In the genomic region with DNA sequence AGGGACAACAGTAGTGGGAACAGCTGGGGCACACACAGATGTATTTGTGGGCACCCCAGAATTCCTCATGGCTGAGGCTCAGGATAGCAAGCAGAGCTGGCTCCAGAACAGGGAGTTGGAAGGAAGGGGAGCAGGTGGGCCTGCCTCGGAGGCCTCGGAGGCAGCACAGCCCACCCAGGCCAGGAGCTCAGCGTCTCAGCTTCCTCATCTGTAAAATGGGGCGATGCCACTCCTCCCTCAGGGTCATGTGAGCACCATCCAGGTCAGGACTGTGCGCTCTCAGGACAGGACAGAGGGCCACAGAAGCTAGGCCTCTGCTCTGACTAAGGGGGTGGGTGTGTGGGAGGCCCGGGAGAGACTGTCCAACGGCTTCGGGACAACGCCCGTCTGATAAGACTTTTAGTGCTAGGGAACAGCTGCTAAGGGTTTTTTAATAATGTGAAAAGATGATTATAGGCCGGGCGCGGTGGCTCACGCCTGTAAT, we compare ENCODE assay signal across 9 cellular contexts.
DNase-seq lines count a peak whose midpoint lies in the region; ATAC-seq and TF ChIP-seq lines count a peak whose summit lies in the region.
"Had no signal": no experiment of that assay in that cellular context is flagged by ENCODE, and none has a peak within 500 bp of the region (broad histone marks: within the 10 kb centered on the region; RNA-seq: fewer than 3 reads in every experiment).

No MANE protein-coding gene starts in this region.

- H3K27me3 Mint-ChIP-seq in activated T-helper 2 cell treated with anti-CD3 and anti-CD28 coated beads, Interferon-gamma antibody, Interleukin-2, Interleukin-4, amounts not matched to agents 10 μg/mL and 5 μg/mL and 100 μg/mL, durations not matched to agents 14 hours and 24 hours and 36 hours (ENCODE audit: low read depth): no peaks in the 10 kb centered on the region

- peak overlapping the region; percentile 85 for H3K27ac Mint-ChIP-seq in activated T-helper 2 cell treated with anti-CD3 and anti-CD28 coated beads, Interferon-gamma antibody, Interleukin-2, Interleukin-4, amounts not matched to agents 10 μg/mL and 5 μg/mL and 100 μg/mL, durations not matched to agents 14 hours and 24 hours and 36 hours
- peak overlapping the region; percentile 82 for H3K27ac Mint-ChIP-seq in stimulated activated effector memory CD8-positive, alpha-beta T cell treated with anti-CD3 and anti-CD28 coated beads, Interleukin-12 subunit alpha, Interleukin-12 subunit beta, amount 100 ng/mL, for 72 hours

- peak overlapping the region; percentile 51; the same call in 1 of the 2 replicates for H3K4me2 ChIP-seq in KMS-11

- intact Hi-C loops in activated T-helper 2 cell treated with anti-CD3 and anti-CD28 coated beads, Interferon-gamma antibody, Interleukin-2, Interleukin-4, amounts not matched to agents 10 μg/mL and 5 μg/mL and 100 μg/mL, durations not matched to agents 14 hours and 24 hours and 36 hours (cut with micrococcal nuclease): loop anchor here (2.0 kb wide), 1 partner anchor 78 kb away; no protein-coding TSS in a partner anchor
- intact Hi-C loops in right cardiac atrium (cut with DNase I) (loop anchor here in 1 of 4 donors (10.0 kb wide), 1 partner anchor 70 kb away; no protein-coding TSS in a partner anchor), prostate gland (cut with DNase I) (no loop called here)

- peaks cover 55% of the 10 kb centered on the region for H3K4me1 ChIP-seq in KMS-11 (ENCODE audit: low read depth, poor library complexity, severe bottlenecking)
- peaks cover 25% of the 10 kb centered on the region for H3K4me1 ChIP-seq in right cardiac atrium (ENCODE audit: control insufficient read depth, insufficient read depth, low read length)
- peaks cover 6% of the 10 kb centered on the region for H3K4me1 ChIP-seq in prostate gland (replicated peaks)

- TF ChIP-seq POLR2A in prostate gland (IDR thresholded peaks at IDR 0.05): no peak

- TF ChIP-seq CTCF in KMS-11 (conservative IDR thresholded peaks at IDR 0.05; ENCODE audit: low read depth, low read length) (no peak), prostate gland (IDR thresholded peaks at IDR 0.05) (no peak)

- H3K9ac ChIP-seq in KMS-11: no peak overlapping the region

- ATAC-seq in right cardiac atrium (peak; percentile 54 to 70), GM21786 (IDR thresholded peaks at IDR 0.05; ENCODE audit: unreplicated experiment) (no peak)
- no peak for ATAC-seq in stimulated activated effector memory CD8-positive, alpha-beta T cell treated with anti-CD3 and anti-CD28 coated beads, Interleukin-12 subunit alpha, Interleukin-12 subunit beta, amount 100 ng/mL, for 72 hours

- H3K36me3 ChIP-seq in KMS-11 (ENCODE audit: insufficient read depth) (no peaks in the 10 kb centered on the region), prostate gland (no peaks in the 10 kb centered on the region)

- no peak overlapping the region for H3K4me3 ChIP-seq in KMS-11 (IDR thresholded peaks at IDR 0.05; ENCODE audit: insufficient read depth, low read depth, low read length)
- no peak overlapping the region for H3K4me3 ChIP-seq in right cardiac atrium (ENCODE audit: low read length)
- H3K4me3 ChIP-seq in prostate gland: no peak overlapping the region
- H3K4me3 ChIP-seq: skin epidermis had no signal

- H3K79me2 ChIP-seq in KMS-11 (ENCODE audit: insufficient read depth, low read depth): peaks cover 57% of the 10 kb centered on the region; the same call in 1 of the 2 replicates

- peaks cover 70% of the 10 kb centered on the region for H3K4me1 Mint-ChIP-seq in activated T-helper 2 cell treated with anti-CD3 and anti-CD28 coated beads, Interferon-gamma antibody, Interleukin-2, Interleukin-4, amounts not matched to agents 10 μg/mL and 5 μg/mL and 100 μg/mL, durations not matched to agents 14 hours and 24 hours and 36 hours (ENCODE audit: low read depth)
- H3K4me1 Mint-ChIP-seq in stimulated activated effector memory CD8-positive, alpha-beta T cell treated with anti-CD3 and anti-CD28 coated beads, Interleukin-12 subunit alpha, Interleukin-12 subunit beta, amount 100 ng/mL, for 72 hours: peaks cover 62% of the 10 kb centered on the region

- WGBS in right cardiac atrium: 74% methylated on average over 14 of the region's 14 CpGs
- WGBS in prostate gland: 91% methylated on average over 14 of the region's 14 CpGs

- H3K27ac ChIP-seq in KMS-11 (no peak overlapping the region), right cardiac atrium (ENCODE audit: low read length) (no peak overlapping the region), prostate gland (no peak overlapping the region)

- H3K27me3 ChIP-seq in KMS-11 (ENCODE audit: insufficient read depth, low read depth) (no peaks in the 10 kb centered on the region), right cardiac atrium (ENCODE audit: control insufficient read depth, insufficient read depth) (no peaks in the 10 kb centered on the region), prostate gland (replicated peaks; ENCODE audit: insufficient read depth) (no peaks in the 10 kb centered on the region)

- no peaks in the 10 kb centered on the region for H4K20me1 ChIP-seq in KMS-11 (ENCODE audit: insufficient read depth)

- no peaks in the 10 kb centered on the region for H3K9me3 Mint-ChIP-seq in activated T-helper 2 cell treated with anti-CD3 and anti-CD28 coated beads, Interferon-gamma antibody, Interleukin-2, Interleukin-4, amounts not matched to agents 10 μg/mL and 5 μg/mL and 100 μg/mL, durations not matched to agents 14 hours and 24 hours and 36 hours
- no peaks in the 10 kb centered on the region for H3K9me3 Mint-ChIP-seq in stimulated activated effector memory CD8-positive, alpha-beta T cell treated with anti-CD3 and anti-CD28 coated beads, Interleukin-12 subunit alpha, Interleukin-12 subunit beta, amount 100 ng/mL, for 72 hours

- no peak overlapping the region for H2AFZ ChIP-seq in KMS-11 (ENCODE audit: low read depth)

- H3K9me3 ChIP-seq in right cardiac atrium (ENCODE audit: control insufficient read depth, low read length): no peaks in the 10 kb centered on the region
- H3K9me3 ChIP-seq in prostate gland: no peaks in the 10 kb centered on the region

- H3K36me3 Mint-ChIP-seq in activated T-helper 2 cell treated with anti-CD3 and anti-CD28 coated beads, Interferon-gamma antibody, Interleukin-2, Interleukin-4, amounts not matched to agents 10 μg/mL and 5 μg/mL and 100 μg/mL, durations not matched to agents 14 hours and 24 hours and 36 hours (ENCODE audit: low read depth): peaks cover 19% of the 10 kb centered on the region
- H3K36me3 Mint-ChIP-seq in stimulated activated effector memory CD8-positive, alpha-beta T cell treated with anti-CD3 and anti-CD28 coated beads, Interleukin-12 subunit alpha, Interleukin-12 subunit beta, amount 100 ng/mL, for 72 hours: peaks cover 17% of the 10 kb centered on the region

- H3K4me3 Mint-ChIP-seq in activated T-helper 2 cell treated with anti-CD3 and anti-CD28 coated beads, Interferon-gamma antibody, Interleukin-2, Interleukin-4, amounts not matched to agents 10 μg/mL and 5 μg/mL and 100 μg/mL, durations not matched to agents 14 hours and 24 hours and 36 hours (ENCODE audit: low read depth): no peak overlapping the region
- H3K4me3 Mint-ChIP-seq in stimulated activated effector memory CD8-positive, alpha-beta T cell treated with anti-CD3 and anti-CD28 coated beads, Interleukin-12 subunit alpha, Interleukin-12 subunit beta, amount 100 ng/mL, for 72 hours: peak overlapping the region; percentile 64

- DNase-seq in activated T-helper 2 cell treated with anti-CD3 and anti-CD28 coated beads, Interferon-gamma antibody, Interleukin-2, Interleukin-4, amounts not matched to agents 10 μg/mL and 5 μg/mL and 100 μg/mL, durations not matched to agents 14 hours and 24 hours and 36 hours (ENCODE audit: low spot score): no peak
- peak in 2 of 3 donors; percentile 64 to 71 for DNase-seq in right cardiac atrium
- no peak for DNase-seq in stimulated activated effector memory CD8-positive, alpha-beta T cell treated with anti-CD3 and anti-CD28 coated beads, Interleukin-12 subunit alpha, Interleukin-12 subunit beta, amount 100 ng/mL, for 72 hours (ENCODE audit: low spot score in 2 of 2)
- DNase-seq in prostate gland (ENCODE audit: low spot score): no peak
- DNase-seq in COLO668 (lab: John Stamatoyannopoulos, UW; ENCODE audit: unreplicated experiment): no peak
- no peak for DNase-seq in NCI-H1105 (lab: John Stamatoyannopoulos, UW)

Comparison
In these comparisons a context has a peak if more than half of its experiments do, and no peak if none do; other contexts are left out.
1. DNase-seq: peak in right cardiac atrium (2 of 3); none in activated T-helper 2 cell treated with anti-CD3 and anti-CD28 coated beads, Interferon-gamma antibody, Interleukin-2, Interleukin-4, amounts not matched to agents 10 μg/mL and 5 μg/mL and 100 μg/mL, durations not matched to agents 14 hours and 24 hours and 36 hours (single experiment), stimulated activated effector memory CD8-positive, alpha-beta T cell treated with anti-CD3 and anti-CD28 coated beads, Interleukin-12 subunit alpha, Interleukin-12 subunit beta, amount 100 ng/mL, for 72 hours (0 of 2), prostate gland (single experiment), COLO668 (single experiment) and NCI-H1105 (single experiment).
2. ATAC-seq: peak in right cardiac atrium (2 of 2); none in stimulated activated effector memory CD8-positive, alpha-beta T cell treated with anti-CD3 and anti-CD28 coated beads, Interleukin-12 subunit alpha, Interleukin-12 subunit beta, amount 100 ng/mL, for 72 hours (single experiment) and GM21786 (single experiment).